7 cellular contexts compared by ENCODE assay signal in genomic region chr2:177332041-177332991, GRCh38.
A peak's percentile ranks its signal among the peaks of the same experiment; 100 is the strongest.
DNase-seq lines count a peak whose midpoint lies in the region; ATAC-seq and TF ChIP-seq lines count a peak whose summit lies in the region.

No MANE protein-coding gene starts in this region.

- intact Hi-C loops in sciatic nerve (cut with DNase I): loop anchor here (1.0 to 5.0 kb wide), 2 partner anchors 65 to 170 kb away; no protein-coding TSS in a partner anchor

- POLR2A ChIA-PET in GM10248 (lab: Yijun Ruan, JAX): interaction anchor here (0.7 kb wide), 1 partner anchor 68 kb away, joined by 3 read pairs; the partner anchor contains the start of gene NFE2L2

- TF ChIP-seq CTCF in GM10248 (IDR thresholded peaks at IDR 0.05; ENCODE audit: control extremely low read depth, extremely low read depth, low read depth, missing control alignments) (peak; percentile 66), astrocyte of the spinal cord (IDR thresholded peaks at IDR 0.05; ENCODE audit: low read depth, low read length) (peak; percentile 63)

- H3K4me3 ChIP-seq in astrocyte of the spinal cord (ENCODE audit: low read depth, low read length): no peak overlapping the region

- ATAC-seq in GM21825 (IDR thresholded peaks at IDR 0.05; ENCODE audit: unreplicated experiment) (peak; percentile 82), sciatic nerve (peak; percentile 88)

- DNase-seq in GM10248 (ENCODE audit: extremely low spot score) (peak; percentile 50), LHCN-M2 (ENCODE audit: low read depth) (peak; percentile 77), RKO (ENCODE audit: low spot score) (peak; percentile 80), astrocyte of the spinal cord (ENCODE audit: low read depth, low spot score) (peak; percentile 83), iPS DF 4.7 (ENCODE audit: extremely low read depth, low spot score) (peak; percentile 66), sciatic nerve (ENCODE audit: low spot score) (no peak)

- CTCF ChIA-PET in GM10248 (lab: Yijun Ruan, JAX): interaction anchor here (0.8 to 8.0 kb wide), 20 partner anchors 9 to 390 kb away, joined by 3 to 157 read pairs (median 4); no protein-coding TSS in a partner anchor

- in situ Hi-C loops in astrocyte of the spinal cord (cut with HindIII; ENCODE audit: low sequenced_read_pairs): no loop called here
